In genomic region chr17:41825175-41825845, GRCh38 we compare ENCODE assay signal across 20 cellular contexts. TPM values are rescaled to one million over a fixed set of nuclear protein-coding genes. Genes with fewer than 3 reads are reported as not detected.
DNase-seq lines count a peak whose midpoint lies in the region; ATAC-seq, FAIRE-seq and TF ChIP-seq lines count a peak whose summit lies in the region.
"Had no signal": no experiment of that assay in that cellular context is flagged by ENCODE, and none has a peak within 500 bp of the region (broad histone marks: within the 10 kb centered on the region; RNA-seq: fewer than 3 reads in every experiment).

No MANE protein-coding gene starts in this region.

- H3K4me2 ChIP-seq in HepG2 (ENCODE audit: low read depth, low read length): no peak overlapping the region
- H3K4me2 ChIP-seq: BLaER1, KMS-11 had no signal

- POLR2A ChIA-PET in RWPE1 (lab: Yijun Ruan, JAX; ENCODE audit: low non-redundant PET) (interaction anchor here (0.5 to 0.7 kb wide), 2 partner anchors 16 to 19 kb away, joined by 4 read pairs; no protein-coding TSS in a partner anchor), HepG2 (lab: Yijun Ruan, JAX) (no interaction called here)
- POLR2A ChIA-PET in activated CD4-positive, alpha-beta memory T cell treated with anti-CD3 and anti-CD28 coated beads, Interleukin-2, amount 10 ng/mL, durations not matched to agents 7 days and 5 days (lab: Charles Lee): no interaction called here

- H3K9me3 ChIP-seq in HepG2 (ENCODE audit: low read length): no peaks in the 10 kb centered on the region
- H3K9me3 ChIP-seq: BLaER1 had no signal

- H3K27me3 ChIP-seq in HepG2 (ENCODE audit: control insufficient read depth in 1 of 2, insufficient read depth in 2 of 2, low read length in 2 of 2): no peaks in the 10 kb centered on the region
- H3K27me3 ChIP-seq: BLaER1 had no signal

- DNase-seq in RWPE1 (ENCODE audit: low spot score) (no peak), HepG2 (ENCODE audit: low spot score) (no peak), nucleus accumbens (lab: John Stamatoyannopoulos, UW) (no peak)
- no peak for DNase-seq in activated CD4-positive, alpha-beta memory T cell treated with anti-CD3 and anti-CD28 coated beads, Interleukin-2, amount 10 ng/mL, durations not matched to agents 7 days and 5 days
- DNase-seq: CD8-positive, alpha-beta memory T cell; DMS79; HFFc6; NCI-H1436; NCI-H2029; NCI-H2171 treated with DMSO at 0.1 percent for 48 hours; NCI-H446 treated with DMSO at 0.1 percent for 48 hours; NK-92 treated with Interleukin-12 subunit alpha and Interleukin-12 subunit beta, amount 100 ng/mL, for 24 hours; SIG-M5 had no signal

- no peak for TF ChIP-seq RAD21 in HepG2 (CRISPR knock-in tag; IDR thresholded peaks at IDR 0.05)

- H3K27ac Mint-ChIP-seq in activated CD4-positive, alpha-beta memory T cell treated with anti-CD3 and anti-CD28 coated beads, Interleukin-2, amount 10 ng/mL, durations not matched to agents 7 days and 5 days: no peak overlapping the region

- no peak for TF ChIP-seq POLR2A in HepG2 (IDR thresholded peaks at IDR 0.05; ENCODE audit: insufficient read depth in 1 of 2, low read depth in 2 of 2, low read length in 2 of 2)

- H3K9ac ChIP-seq in HepG2 (ENCODE audit: insufficient read depth, low read depth, low read length): no peak overlapping the region
- H3K9ac ChIP-seq: BLaER1, KMS-11 had no signal

- FAIRE-seq in HepG2 (lab: Jason Lieb, UNC): no peak
- FAIRE-seq: D721Med, H54 had no signal

- no peaks in the 10 kb centered on the region for H3K4me1 Mint-ChIP-seq in activated CD4-positive, alpha-beta memory T cell treated with anti-CD3 and anti-CD28 coated beads, Interleukin-2, amount 10 ng/mL, durations not matched to agents 7 days and 5 days
- H3K4me1 Mint-ChIP-seq: CD8-positive, alpha-beta memory T cell had no signal

- in situ Hi-C loops in HepG2 (cut with HindIII; ENCODE audit: extremely low pct_ligation_motif_present, low pct_unique_long_range_greater_than_20kb): no loop called here

- no peaks in the 10 kb centered on the region for H3K79me2 ChIP-seq in HepG2 (ENCODE audit: insufficient read depth, low read length)

- H3K36me3 Mint-ChIP-seq in activated CD4-positive, alpha-beta memory T cell treated with anti-CD3 and anti-CD28 coated beads, Interleukin-2, amount 10 ng/mL, durations not matched to agents 7 days and 5 days (ENCODE audit: low read depth): no peaks in the 10 kb centered on the region

- BruUV-seq in HepG2 (replicated peaks; lab: Mats Ljungman, UMichigan): TSS peak; percentile 20

- no peak overlapping the region for H2AFZ ChIP-seq in HepG2 (ENCODE audit: low read length)

- TF ChIP-seq CTCF in RWPE1 (conservative IDR thresholded peaks at IDR 0.05; ENCODE audit: low read depth): no peak
- TF ChIP-seq CTCF in HepG2 (CRISPR knock-in tag; IDR thresholded peaks at IDR 0.05): no peak; the same call in 1 of the 2 replicates

- H3K27ac ChIP-seq in RWPE1: peak overlapping the region; percentile 51
- no peak overlapping the region for H3K27ac ChIP-seq in HepG2 (ENCODE audit: extremely low read length, insufficient read depth, low read length)
- H3K27ac ChIP-seq: BLaER1, KMS-11 had no signal

- H3K9me3 Mint-ChIP-seq in activated CD4-positive, alpha-beta memory T cell treated with anti-CD3 and anti-CD28 coated beads, Interleukin-2, amount 10 ng/mL, durations not matched to agents 7 days and 5 days: no peaks in the 10 kb centered on the region
- H3K9me3 Mint-ChIP-seq: CD8-positive, alpha-beta memory T cell; HFFc6 had no signal

- H3K4me3 Mint-ChIP-seq in activated CD4-positive, alpha-beta memory T cell treated with anti-CD3 and anti-CD28 coated beads, Interleukin-2, amount 10 ng/mL, durations not matched to agents 7 days and 5 days: no peak overlapping the region
- H3K4me3 Mint-ChIP-seq: HFFc6 had no signal

- no peaks in the 10 kb centered on the region for H3K27me3 Mint-ChIP-seq in activated CD4-positive, alpha-beta memory T cell treated with anti-CD3 and anti-CD28 coated beads, Interleukin-2, amount 10 ng/mL, durations not matched to agents 7 days and 5 days

- intact Hi-C loops in HepG2 (cut with micrococcal nuclease; ENCODE audit: unreplicated experiment): no loop called here

- TF ChIP-seq EP300 in HepG2 (IDR thresholded peaks at IDR 0.05; ENCODE audit: low read depth in 2 of 2, low read length in 2 of 2) (no peak), HepG2 (CRISPR knock-in tag; IDR thresholded peaks at IDR 0.05; ENCODE audit: borderline replicate concordance) (no peak)

- peaks cover 18 to 56% of the 10 kb centered on the region in 2 experiments for H3K36me3 ChIP-seq in HepG2 (replicated peaks in 1 of 2; ENCODE audit: control insufficient read depth in 1 of 2, insufficient read depth in 2 of 2, low read length in 2 of 2)

- CTCF ChIA-PET in RWPE1 (lab: Yijun Ruan, JAX): interaction anchor here (0.7 to 0.8 kb wide), 3 partner anchors 10 to 36 kb away, joined by 3 to 6 read pairs (median 5); no protein-coding TSS in a partner anchor
- CTCF ChIA-PET in HepG2 (lab: Yijun Ruan, JAX; ENCODE audit: low intra/inter-chr PET ratio, low total read pairs): no interaction called here
- CTCF ChIA-PET in activated CD4-positive, alpha-beta memory T cell treated with anti-CD3 and anti-CD28 coated beads, Interleukin-2, amount 10 ng/mL, durations not matched to agents 7 days and 5 days (lab: Charles Lee): no interaction called here

- peak; percentile 19 for ATAC-seq in HepG2

- 91% methylated on average over 19 of the region's 19 CpGs for WGBS in HepG2 (ENCODE audit: low lambda C conversion rate)

- peaks cover 37% of the 10 kb centered on the region for H3K4me1 ChIP-seq in HepG2 (ENCODE audit: insufficient read depth, low read length)
- H3K4me1 ChIP-seq: BLaER1 had no signal

- H4K20me1 ChIP-seq in HepG2 (ENCODE audit: insufficient read depth, low read length): peaks cover 5% of the 10 kb centered on the region; the same call in 1 of the 2 replicates
- H4K20me1 ChIP-seq: BLaER1 had no signal

- no peak overlapping the region for H3K4me3 ChIP-seq in HepG2 (replicated peaks in 1 of 3; ENCODE audit: insufficient read depth in 1 of 3, low read depth in 2 of 3, low read length in 3 of 3)
- H3K4me3 ChIP-seq: BLaER1 had no signal

RNA-seq across cellular contexts. Expression of gene NT5C3B, which starts 10.7 kb away (rescaled TPM):
- 92.1 and 104 TPM in 2 replicates for total RNA-seq in HepG2 (2016; rRNA removed; fragmentation: Illumina TruSeq; extraction: Trizol)
- total RNA-seq in HepG2 (2016; cell fraction: cytosol; rRNA removed; fragmentation: Illumina TruSeq; extraction: Trizol; ENCODE audit: low read depth): 128 and 164 TPM in 2 replicates
- total RNA-seq in HepG2 (2016; cell fraction: insoluble cytoplasmic fraction; rRNA removed; fragmentation: Illumina TruSeq; extraction: Trizol): 87.1 and 106 TPM in 2 replicates
- 198 and 220 TPM in 2 replicates for total RNA-seq in HepG2 (2016; cell fraction: membrane; rRNA removed; fragmentation: Illumina TruSeq; extraction: Trizol)
- total RNA-seq in HepG2 (2016; cell fraction: nucleus; rRNA removed; fragmentation: Illumina TruSeq; extraction: Trizol): 52.2 and 64.7 TPM in 2 replicates
- 119 and 126 TPM in 2 replicates for polyA plus RNA-seq in HepG2 (2011; rRNA removed)
- 116 and 145 TPM in 2 replicates for polyA plus RNA-seq in HepG2 (2011; cell fraction: cytosol; rRNA removed)
- 119 TPM in 2 replicates for polyA plus RNA-seq in HepG2 (2011; cell fraction: nucleus; rRNA removed)
- polyA plus RNA-seq in HepG2 (2012): 77.4 and 82.6 TPM in 2 replicates
- polyA plus RNA-seq in HepG2 (2016; cell fraction: cytosol; fragmentation: Illumina TruSeq; extraction: Trizol; ENCODE audit: low read depth): 148 and 199 TPM in 2 replicates
- 108 and 113 TPM in 2 replicates for polyA plus RNA-seq in HepG2 (2016; cell fraction: insoluble cytoplasmic fraction; fragmentation: Illumina TruSeq; extraction: Trizol; ENCODE audit: low read depth)
- 207 and 224 TPM in 2 replicates for polyA plus RNA-seq in HepG2 (2016; cell fraction: membrane; fragmentation: Illumina TruSeq; extraction: Trizol; ENCODE audit: low read depth)
- polyA plus RNA-seq in HepG2 (2016; cell fraction: nucleus; fragmentation: Illumina TruSeq; extraction: Trizol; ENCODE audit: insufficient read depth, low read depth): 109 and 119 TPM in 2 replicates
- 36.5 and 43.6 TPM in 2 replicates for polyA minus RNA-seq in HepG2 (2011; rRNA and poly(A)+ RNA removed; ENCODE audit: low replicate concordance)
- 32.3 and 34.1 TPM in 2 replicates for polyA minus RNA-seq in HepG2 (2011; cell fraction: cytosol; rRNA and poly(A)+ RNA removed)
- 48.5 and 53.7 TPM in 2 replicates for polyA minus RNA-seq in HepG2 (2011; cell fraction: nucleus; rRNA and poly(A)+ RNA removed)
- 10 to 100 TPM; 16.1 to 19.0 TPM for total RNA-seq in activated CD4-positive, alpha-beta memory T cell treated with anti-CD3 and anti-CD28 coated beads, Interleukin-2, amount 10 ng/mL, durations not matched to agents 7 days and 5 days

RNA-seq across cellular contexts. Expression of gene KLHL10, which starts 12.3 kb away (rescaled TPM):
- 0.04 TPM in 1 of 2 replicates, not detected in the other for total RNA-seq in HepG2 (2016; rRNA removed; fragmentation: Illumina TruSeq; extraction: Trizol)
- 0.09 TPM in 1 of 2 replicates, not detected in the other for total RNA-seq in HepG2 (2016; cell fraction: cytosol; rRNA removed; fragmentation: Illumina TruSeq; extraction: Trizol; ENCODE audit: low read depth)
- total RNA-seq in HepG2 (2016; cell fraction: insoluble cytoplasmic fraction; rRNA removed; fragmentation: Illumina TruSeq; extraction: Trizol): 0.04 and 0.09 TPM in 2 replicates
- total RNA-seq in HepG2 (2016; cell fraction: membrane; rRNA removed; fragmentation: Illumina TruSeq; extraction: Trizol): not detected in 2 replicates
- not detected in 2 replicates for total RNA-seq in HepG2 (2016; cell fraction: nucleus; rRNA removed; fragmentation: Illumina TruSeq; extraction: Trizol)
- polyA plus RNA-seq in HepG2 (2011; rRNA removed): 0.05 and 0.08 TPM in 2 replicates
- polyA plus RNA-seq in HepG2 (2011; cell fraction: cytosol; rRNA removed): 0.03 TPM in 1 of 2 replicates, not detected in the other
- 0.05 and 0.13 TPM in 2 replicates for polyA plus RNA-seq in HepG2 (2011; cell fraction: nucleus; rRNA removed)
- polyA plus RNA-seq in HepG2 (2012): not detected in 2 replicates
- not detected in 2 replicates for polyA plus RNA-seq in HepG2 (2016; cell fraction: cytosol; fragmentation: Illumina TruSeq; extraction: Trizol; ENCODE audit: low read depth)
- polyA plus RNA-seq in HepG2 (2016; cell fraction: insoluble cytoplasmic fraction; fragmentation: Illumina TruSeq; extraction: Trizol; ENCODE audit: low read depth): not detected in 2 replicates
- not detected in 2 replicates for polyA plus RNA-seq in HepG2 (2016; cell fraction: membrane; fragmentation: Illumina TruSeq; extraction: Trizol; ENCODE audit: low read depth)
- polyA plus RNA-seq in HepG2 (2016; cell fraction: nucleus; fragmentation: Illumina TruSeq; extraction: Trizol; ENCODE audit: insufficient read depth, low read depth): not detected in 2 replicates
- 0.12 TPM in 1 of 2 replicates, not detected in the other for polyA minus RNA-seq in HepG2 (2011; rRNA and poly(A)+ RNA removed; ENCODE audit: low replicate concordance)
- not detected in 2 replicates for polyA minus RNA-seq in HepG2 (2011; cell fraction: cytosol; rRNA and poly(A)+ RNA removed)
- polyA minus RNA-seq in HepG2 (2011; cell fraction: nucleus; rRNA and poly(A)+ RNA removed): not detected in 2 replicates
- total RNA-seq in activated CD4-positive, alpha-beta memory T cell treated with anti-CD3 and anti-CD28 coated beads, Interleukin-2, amount 10 ng/mL, durations not matched to agents 7 days and 5 days: not detected
- total RNA-seq: A172; CD8-positive, alpha-beta memory T cell; HFFc6; M059J; OCI-LY7 had no signal

RNA-seq across cellular contexts. Expression of gene FKBP10, which starts 12.5 kb away (rescaled TPM):
- total RNA-seq in HepG2 (2016; rRNA removed; fragmentation: Illumina TruSeq; extraction: Trizol): 46.5 and 149 TPM in 2 replicates
- 31.7 and 32.8 TPM in 2 replicates for total RNA-seq in HepG2 (2016; cell fraction: cytosol; rRNA removed; fragmentation: Illumina TruSeq; extraction: Trizol; ENCODE audit: low read depth)
- total RNA-seq in HepG2 (2016; cell fraction: insoluble cytoplasmic fraction; rRNA removed; fragmentation: Illumina TruSeq; extraction: Trizol): 37.6 and 157 TPM in 2 replicates
- total RNA-seq in HepG2 (2016; cell fraction: membrane; rRNA removed; fragmentation: Illumina TruSeq; extraction: Trizol): 42.3 and 48.1 TPM in 2 replicates
- 148 and 181 TPM in 2 replicates for total RNA-seq in HepG2 (2016; cell fraction: nucleus; rRNA removed; fragmentation: Illumina TruSeq; extraction: Trizol)
- 543 and 573 TPM in 2 replicates for polyA plus RNA-seq in HepG2 (2011; rRNA removed)
- polyA plus RNA-seq in HepG2 (2011; cell fraction: cytosol; rRNA removed): 288 and 579 TPM in 2 replicates
- polyA plus RNA-seq in HepG2 (2011; cell fraction: nucleus; rRNA removed): 3,059 and 4,867 TPM in 2 replicates
- 224 and 292 TPM in 2 replicates for polyA plus RNA-seq in HepG2 (2012)
- 18.4 and 19.7 TPM in 2 replicates for polyA plus RNA-seq in HepG2 (2016; cell fraction: cytosol; fragmentation: Illumina TruSeq; extraction: Trizol; ENCODE audit: low read depth)
- polyA plus RNA-seq in HepG2 (2016; cell fraction: insoluble cytoplasmic fraction; fragmentation: Illumina TruSeq; extraction: Trizol; ENCODE audit: low read depth): 46.0 and 56.5 TPM in 2 replicates
- polyA plus RNA-seq in HepG2 (2016; cell fraction: membrane; fragmentation: Illumina TruSeq; extraction: Trizol; ENCODE audit: low read depth): 32.1 and 36.5 TPM in 2 replicates
- 597 and 623 TPM in 2 replicates for polyA plus RNA-seq in HepG2 (2016; cell fraction: nucleus; fragmentation: Illumina TruSeq; extraction: Trizol; ENCODE audit: insufficient read depth, low read depth)
- 133 and 613 TPM in 2 replicates for polyA minus RNA-seq in HepG2 (2011; rRNA and poly(A)+ RNA removed; ENCODE audit: low replicate concordance)
- polyA minus RNA-seq in HepG2 (2011; cell fraction: cytosol; rRNA and poly(A)+ RNA removed): 159 and 170 TPM in 2 replicates
- polyA minus RNA-seq in HepG2 (2011; cell fraction: nucleus; rRNA and poly(A)+ RNA removed): 231 and 275 TPM in 2 replicates
- total RNA-seq in activated CD4-positive, alpha-beta memory T cell treated with anti-CD3 and anti-CD28 coated beads, Interleukin-2, amount 10 ng/mL, durations not matched to agents 7 days and 5 days: not detected
- polyA plus RNA-seq: CD8-positive, alpha-beta memory T cell had no signal

RNA-seq across cellular contexts. Expression of gene P3H4, which starts 13.6 kb away (rescaled TPM):
- total RNA-seq in HepG2 (2016; rRNA removed; fragmentation: Illumina TruSeq; extraction: Trizol): 13.5 and 37.1 TPM in 2 replicates
- 12.6 and 14.5 TPM in 2 replicates for total RNA-seq in HepG2 (2016; cell fraction: cytosol; rRNA removed; fragmentation: Illumina TruSeq; extraction: Trizol; ENCODE audit: low read depth)
- 12.2 and 37.7 TPM in 2 replicates for total RNA-seq in HepG2 (2016; cell fraction: insoluble cytoplasmic fraction; rRNA removed; fragmentation: Illumina TruSeq; extraction: Trizol)
- total RNA-seq in HepG2 (2016; cell fraction: membrane; rRNA removed; fragmentation: Illumina TruSeq; extraction: Trizol): 17.3 and 17.5 TPM in 2 replicates
- 28.1 and 32.5 TPM in 2 replicates for total RNA-seq in HepG2 (2016; cell fraction: nucleus; rRNA removed; fragmentation: Illumina TruSeq; extraction: Trizol)
- 50.6 and 54.9 TPM in 2 replicates for polyA plus RNA-seq in HepG2 (2011; rRNA removed)
- polyA plus RNA-seq in HepG2 (2011; cell fraction: cytosol; rRNA removed): 37.2 and 55.7 TPM in 2 replicates
- 33.0 and 36.4 TPM in 2 replicates for polyA plus RNA-seq in HepG2 (2011; cell fraction: nucleus; rRNA removed)
- polyA plus RNA-seq in HepG2 (2012): 22.4 and 34.3 TPM in 2 replicates
- polyA plus RNA-seq in HepG2 (2016; cell fraction: cytosol; fragmentation: Illumina TruSeq; extraction: Trizol; ENCODE audit: low read depth): 4.6 and 5.5 TPM in 2 replicates
- polyA plus RNA-seq in HepG2 (2016; cell fraction: insoluble cytoplasmic fraction; fragmentation: Illumina TruSeq; extraction: Trizol; ENCODE audit: low read depth): 14.8 and 17.0 TPM in 2 replicates
- 9.6 and 11.3 TPM in 2 replicates for polyA plus RNA-seq in HepG2 (2016; cell fraction: membrane; fragmentation: Illumina TruSeq; extraction: Trizol; ENCODE audit: low read depth)
- polyA plus RNA-seq in HepG2 (2016; cell fraction: nucleus; fragmentation: Illumina TruSeq; extraction: Trizol; ENCODE audit: insufficient read depth, low read depth): 63.5 and 69.5 TPM in 2 replicates
- 44.3 and 65.0 TPM in 2 replicates for polyA minus RNA-seq in HepG2 (2011; rRNA and poly(A)+ RNA removed; ENCODE audit: low replicate concordance)
- polyA minus RNA-seq in HepG2 (2011; cell fraction: cytosol; rRNA and poly(A)+ RNA removed): 22.5 and 26.8 TPM in 2 replicates
- 21.6 and 23.9 TPM in 2 replicates for polyA minus RNA-seq in HepG2 (2011; cell fraction: nucleus; rRNA and poly(A)+ RNA removed)
- 1 to 10 TPM; 1.8 to 1.9 TPM for total RNA-seq in activated CD4-positive, alpha-beta memory T cell treated with anti-CD3 and anti-CD28 coated beads, Interleukin-2, amount 10 ng/mL, durations not matched to agents 7 days and 5 days

RNA-seq across cellular contexts. Expression of gene JUP, which starts 38.8 kb away (rescaled TPM):
- 20.6 and 20.9 TPM in 2 replicates for total RNA-seq in HepG2 (2016; rRNA removed; fragmentation: Illumina TruSeq; extraction: Trizol)
- total RNA-seq in HepG2 (2016; cell fraction: cytosol; rRNA removed; fragmentation: Illumina TruSeq; extraction: Trizol; ENCODE audit: low read depth): 6.9 and 7.8 TPM in 2 replicates
- 16.7 and 22.4 TPM in 2 replicates for total RNA-seq in HepG2 (2016; cell fraction: insoluble cytoplasmic fraction; rRNA removed; fragmentation: Illumina TruSeq; extraction: Trizol)
- total RNA-seq in HepG2 (2016; cell fraction: membrane; rRNA removed; fragmentation: Illumina TruSeq; extraction: Trizol): 11.7 and 12.0 TPM in 2 replicates
- 15.0 and 20.7 TPM in 2 replicates for total RNA-seq in HepG2 (2016; cell fraction: nucleus; rRNA removed; fragmentation: Illumina TruSeq; extraction: Trizol)
- polyA plus RNA-seq in HepG2 (2011; rRNA removed): 12.1 and 21.4 TPM in 2 replicates
- 8.9 and 10.9 TPM in 2 replicates for polyA plus RNA-seq in HepG2 (2011; cell fraction: cytosol; rRNA removed)
- polyA plus RNA-seq in HepG2 (2011; cell fraction: nucleus; rRNA removed): 23.8 and 30.1 TPM in 2 replicates
- 36.1 and 37.0 TPM in 2 replicates for polyA plus RNA-seq in HepG2 (2012)
- 3.5 and 4.6 TPM in 2 replicates for polyA plus RNA-seq in HepG2 (2016; cell fraction: cytosol; fragmentation: Illumina TruSeq; extraction: Trizol; ENCODE audit: low read depth)
- 22.1 and 35.3 TPM in 2 replicates for polyA plus RNA-seq in HepG2 (2016; cell fraction: insoluble cytoplasmic fraction; fragmentation: Illumina TruSeq; extraction: Trizol; ENCODE audit: low read depth)
- 9.5 and 10.0 TPM in 2 replicates for polyA plus RNA-seq in HepG2 (2016; cell fraction: membrane; fragmentation: Illumina TruSeq; extraction: Trizol; ENCODE audit: low read depth)
- polyA plus RNA-seq in HepG2 (2016; cell fraction: nucleus; fragmentation: Illumina TruSeq; extraction: Trizol; ENCODE audit: insufficient read depth, low read depth): 24.1 and 25.5 TPM in 2 replicates
- 43.6 and 59.1 TPM in 2 replicates for polyA minus RNA-seq in HepG2 (2011; rRNA and poly(A)+ RNA removed; ENCODE audit: low replicate concordance)
- polyA minus RNA-seq in HepG2 (2011; cell fraction: cytosol; rRNA and poly(A)+ RNA removed): 25.9 and 32.6 TPM in 2 replicates
- polyA minus RNA-seq in HepG2 (2011; cell fraction: nucleus; rRNA and poly(A)+ RNA removed): 13.5 and 13.8 TPM in 2 replicates
- total RNA-seq in activated CD4-positive, alpha-beta memory T cell treated with anti-CD3 and anti-CD28 coated beads, Interleukin-2, amount 10 ng/mL, durations not matched to agents 7 days and 5 days: under 1 TPM; 0.35 to 0.45 TPM
- polyA plus RNA-seq: CD8-positive, alpha-beta memory T cell had no signal

Comparison
In these comparisons a context has a peak if more than half of its experiments do, and no peak if none do; other contexts are left out.
1. RNA of gene FKBP10, which starts 12.5 kb away (total RNA-seq): 31.7 to 181 TPM in HepG2; not detected in activated CD4-positive, alpha-beta memory T cell treated with anti-CD3 and anti-CD28 coated beads, Interleukin-2, amount 10 ng/mL, durations not matched to agents 7 days and 5 days; every median in the first group is over 10 times any median in the second.